In the genomic region with DNA sequence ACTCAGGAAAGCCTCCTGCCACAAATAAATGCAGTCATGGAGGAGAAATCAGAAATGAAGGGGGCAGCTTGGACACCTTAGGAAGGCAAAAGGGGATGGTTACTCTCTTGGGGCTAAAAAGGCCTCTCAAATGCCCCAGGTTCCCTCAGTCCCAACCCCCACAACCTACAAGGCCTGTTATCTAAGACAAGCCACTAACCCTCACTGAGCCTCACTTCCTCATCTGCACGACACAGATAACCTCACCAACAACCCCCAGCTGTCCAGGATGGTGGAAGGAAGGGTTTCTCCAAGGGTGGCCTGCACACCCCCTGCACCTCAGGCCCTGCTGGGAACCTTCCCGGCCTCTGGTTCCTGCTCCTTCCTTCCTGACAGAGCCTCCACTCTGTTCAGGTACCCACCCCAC, we compare ENCODE assay signal across 1 cellular context.
TF ChIP-seq lines count a peak whose summit lies in the region.

No MANE protein-coding gene starts in this region.

TF ChIP-seq in K562, 482 proteins besides CTCF, POLR2A, EP300 and RAD21 (continued from another document and continues in another):
- peak; percentile 75 for TF ChIP-seq ZEB2 (IDR thresholded peaks at IDR 0.05)
- TF ChIP-seq, protein P1, sequence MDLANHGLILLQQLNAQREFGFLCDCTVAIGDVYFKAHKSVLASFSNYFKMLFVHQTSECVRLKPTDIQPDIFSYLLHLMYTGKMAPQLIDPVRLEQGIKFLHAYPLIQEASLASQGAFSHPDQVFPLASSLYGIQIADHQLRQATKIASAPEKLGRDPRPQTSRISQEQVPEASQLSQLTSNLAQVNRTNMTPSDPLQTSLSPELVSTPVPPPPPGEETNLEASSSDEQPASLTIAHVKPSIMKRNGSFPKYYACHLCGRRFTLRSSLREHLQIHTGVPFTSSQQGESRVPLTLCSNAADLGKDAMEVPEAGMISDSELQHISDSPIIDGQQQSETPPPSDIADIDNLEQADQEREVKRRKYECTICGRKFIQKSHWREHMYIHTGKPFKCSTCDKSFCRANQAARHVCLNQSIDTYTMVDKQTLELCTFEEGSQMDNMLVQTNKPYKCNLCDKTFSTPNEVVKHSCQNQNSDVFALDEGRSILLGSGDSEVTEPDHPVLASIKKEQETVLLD (IDR thresholded peaks at IDR 0.05), result peak; percentile 67; the same call in 1 of the 2 replicates
- peak; percentile 99 for TF ChIP-seq SMARCE1 (IDR thresholded peaks at IDR 0.05)
- TF ChIP-seq NR1H2 (CRISPR knock-in tag; IDR thresholded peaks at IDR 0.05), result no peak
- peak; percentile 100 for TF ChIP-seq ARID1B (IDR thresholded peaks at IDR 0.05)
- peak; percentile 99 for TF ChIP-seq NCOR1 (IDR thresholded peaks at IDR 0.05)
- no peak for TF ChIP-seq CHD4 (IDR thresholded peaks at IDR 0.05; ENCODE audit: insufficient read depth, insufficient replicate concordance, low read depth, low read length, poor library complexity, severe bottlenecking)
- peak; percentile 82; the same call in 1 of the 2 replicates for TF ChIP-seq TCF7 (IDR thresholded peaks at IDR 0.05; ENCODE audit: borderline replicate concordance)
- TF ChIP-seq, protein P2, sequence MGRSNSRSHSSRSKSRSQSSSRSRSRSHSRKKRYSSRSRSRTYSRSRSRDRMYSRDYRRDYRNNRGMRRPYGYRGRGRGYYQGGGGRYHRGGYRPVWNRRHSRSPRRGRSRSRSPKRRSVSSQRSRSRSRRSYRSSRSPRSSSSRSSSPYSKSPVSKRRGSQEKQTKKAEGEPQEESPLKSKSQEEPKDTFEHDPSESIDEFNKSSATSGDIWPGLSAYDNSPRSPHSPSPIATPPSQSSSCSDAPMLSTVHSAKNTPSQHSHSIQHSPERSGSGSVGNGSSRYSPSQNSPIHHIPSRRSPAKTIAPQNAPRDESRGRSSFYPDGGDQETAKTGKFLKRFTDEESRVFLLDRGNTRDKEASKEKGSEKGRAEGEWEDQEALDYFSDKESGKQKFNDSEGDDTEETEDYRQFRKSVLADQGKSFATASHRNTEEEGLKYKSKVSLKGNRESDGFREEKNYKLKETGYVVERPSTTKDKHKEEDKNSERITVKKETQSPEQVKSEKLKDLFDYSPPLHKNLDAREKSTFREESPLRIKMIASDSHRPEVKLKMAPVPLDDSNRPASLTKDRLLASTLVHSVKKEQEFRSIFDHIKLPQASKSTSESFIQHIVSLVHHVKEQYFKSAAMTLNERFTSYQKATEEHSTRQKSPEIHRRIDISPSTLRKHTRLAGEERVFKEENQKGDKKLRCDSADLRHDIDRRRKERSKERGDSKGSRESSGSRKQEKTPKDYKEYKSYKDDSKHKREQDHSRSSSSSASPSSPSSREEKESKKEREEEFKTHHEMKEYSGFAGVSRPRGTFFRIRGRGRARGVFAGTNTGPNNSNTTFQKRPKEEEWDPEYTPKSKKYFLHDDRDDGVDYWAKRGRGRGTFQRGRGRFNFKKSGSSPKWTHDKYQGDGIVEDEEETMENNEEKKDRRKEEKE (IDR thresholded peaks at IDR 0.05; ENCODE audit: borderline replicate concordance in 1 of 2, control insufficient read depth in 1 of 2, low read depth in 2 of 2, low read length in 1 of 2), result 0 out of 4 replicates have a peak, but pooled peaks of 1 of the 2 experiments have one; percentile 71
- peak; percentile 89 for TF ChIP-seq CREM (IDR thresholded peaks at IDR 0.05; ENCODE audit: low read depth)
- TF ChIP-seq, protein P3, sequence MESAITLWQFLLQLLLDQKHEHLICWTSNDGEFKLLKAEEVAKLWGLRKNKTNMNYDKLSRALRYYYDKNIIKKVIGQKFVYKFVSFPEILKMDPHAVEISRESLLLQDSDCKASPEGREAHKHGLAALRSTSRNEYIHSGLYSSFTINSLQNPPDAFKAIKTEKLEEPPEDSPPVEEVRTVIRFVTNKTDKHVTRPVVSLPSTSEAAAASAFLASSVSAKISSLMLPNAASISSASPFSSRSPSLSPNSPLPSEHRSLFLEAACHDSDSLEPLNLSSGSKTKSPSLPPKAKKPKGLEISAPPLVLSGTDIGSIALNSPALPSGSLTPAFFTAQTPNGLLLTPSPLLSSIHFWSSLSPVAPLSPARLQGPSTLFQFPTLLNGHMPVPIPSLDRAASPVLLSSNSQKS (CRISPR knock-in tag; IDR thresholded peaks at IDR 0.05), result no peak
- TF ChIP-seq TAL1 (IDR thresholded peaks at IDR 0.05), result peak; percentile 99
- no peak for TF ChIP-seq SIRT6 (IDR thresholded peaks at IDR 0.05; ENCODE audit: low read depth, low read length)
- peak; percentile 99 for TF ChIP-seq TCF3 (CRISPR knock-in tag; IDR thresholded peaks at IDR 0.05)
- peak in 1 of 2 experiments; percentile 45; a peak in 2 of 4 replicates for TF ChIP-seq FOXK2 (conservative IDR thresholded peaks at IDR 0.05 in 1 of 2, IDR thresholded peaks at IDR 0.05 in 1 of 2; ENCODE audit: low read depth in 2 of 2)
- TF ChIP-seq SUPT5H (IDR thresholded peaks at IDR 0.05), result no peak
- no peak for TF ChIP-seq ZNF133 (CRISPR knock-in tag; IDR thresholded peaks at IDR 0.05)
- TF ChIP-seq STAG1 (CRISPR knock-in tag; IDR thresholded peaks at IDR 0.05; ENCODE audit: borderline replicate concordance), result no peak
- no peak for TF ChIP-seq HMG20B (CRISPR knock-in tag; IDR thresholded peaks at IDR 0.05)
- peak; percentile 84 for TF ChIP-seq BCOR (IDR thresholded peaks at IDR 0.05)
- TF ChIP-seq ZNF3 (CRISPR knock-in tag; IDR thresholded peaks at IDR 0.05), result no peak
- TF ChIP-seq CHD2 (IDR thresholded peaks at IDR 0.05; ENCODE audit: low read depth, low read length), result peak; percentile 62
- peak; percentile 96 for TF ChIP-seq CCNT2 (IDR thresholded peaks at IDR 0.05; ENCODE audit: borderline replicate concordance, extremely low read depth, insufficient read length, low read depth, low read length)
- no peak for TF ChIP-seq ZNF431 (CRISPR knock-in tag; IDR thresholded peaks at IDR 0.05)
- TF ChIP-seq MYC (IDR thresholded peaks at IDR 0.05; ENCODE audit: low read depth, low read length), result peak; percentile 56; the same call in 1 of the 2 replicates
- TF ChIP-seq MYC (CRISPR knock-in tag; IDR thresholded peaks at IDR 0.05; ENCODE audit: borderline replicate concordance, low read depth), result no peak
- no peak for TF ChIP-seq CBX2 (IDR thresholded peaks at IDR 0.05; ENCODE audit: insufficient read depth, low read length, poor library complexity, severe bottlenecking)
- TF ChIP-seq, protein P4, sequence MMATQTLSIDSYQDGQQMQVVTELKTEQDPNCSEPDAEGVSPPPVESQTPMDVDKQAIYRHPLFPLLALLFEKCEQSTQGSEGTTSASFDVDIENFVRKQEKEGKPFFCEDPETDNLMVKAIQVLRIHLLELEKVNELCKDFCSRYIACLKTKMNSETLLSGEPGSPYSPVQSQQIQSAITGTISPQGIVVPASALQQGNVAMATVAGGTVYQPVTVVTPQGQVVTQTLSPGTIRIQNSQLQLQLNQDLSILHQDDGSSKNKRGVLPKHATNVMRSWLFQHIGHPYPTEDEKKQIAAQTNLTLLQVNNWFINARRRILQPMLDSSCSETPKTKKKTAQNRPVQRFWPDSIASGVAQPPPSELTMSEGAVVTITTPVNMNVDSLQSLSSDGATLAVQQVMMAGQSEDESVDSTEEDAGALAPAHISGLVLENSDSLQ (IDR thresholded peaks at IDR 0.05), result peak; percentile 41; the same call in 1 of the 2 replicates
- TF ChIP-seq, protein P5, sequence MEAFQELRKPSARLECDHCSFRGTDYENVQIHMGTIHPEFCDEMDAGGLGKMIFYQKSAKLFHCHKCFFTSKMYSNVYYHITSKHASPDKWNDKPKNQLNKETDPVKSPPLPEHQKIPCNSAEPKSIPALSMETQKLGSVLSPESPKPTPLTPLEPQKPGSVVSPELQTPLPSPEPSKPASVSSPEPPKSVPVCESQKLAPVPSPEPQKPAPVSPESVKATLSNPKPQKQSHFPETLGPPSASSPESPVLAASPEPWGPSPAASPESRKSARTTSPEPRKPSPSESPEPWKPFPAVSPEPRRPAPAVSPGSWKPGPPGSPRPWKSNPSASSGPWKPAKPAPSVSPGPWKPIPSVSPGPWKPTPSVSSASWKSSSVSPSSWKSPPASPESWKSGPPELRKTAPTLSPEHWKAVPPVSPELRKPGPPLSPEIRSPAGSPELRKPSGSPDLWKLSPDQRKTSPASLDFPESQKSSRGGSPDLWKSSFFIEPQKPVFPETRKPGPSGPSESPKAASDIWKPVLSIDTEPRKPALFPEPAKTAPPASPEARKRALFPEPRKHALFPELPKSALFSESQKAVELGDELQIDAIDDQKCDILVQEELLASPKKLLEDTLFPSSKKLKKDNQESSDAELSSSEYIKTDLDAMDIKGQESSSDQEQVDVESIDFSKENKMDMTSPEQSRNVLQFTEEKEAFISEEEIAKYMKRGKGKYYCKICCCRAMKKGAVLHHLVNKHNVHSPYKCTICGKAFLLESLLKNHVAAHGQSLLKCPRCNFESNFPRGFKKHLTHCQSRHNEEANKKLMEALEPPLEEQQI (IDR thresholded peaks at IDR 0.05), result peak; percentile 71
- TF ChIP-seq MBD2 (IDR thresholded peaks at IDR 0.05; ENCODE audit: borderline replicate concordance, low read depth), result peak; percentile 86
- no peak for TF ChIP-seq RFX7 (CRISPR knock-in tag; IDR thresholded peaks at IDR 0.05)
- TF ChIP-seq ZNF696 (CRISPR knock-in tag; conservative IDR thresholded peaks at IDR 0.05), result no peak
- peak; percentile 60; the same call in 1 of the 2 replicates for TF ChIP-seq E2F3 (CRISPR knock-in tag; IDR thresholded peaks at IDR 0.05)
- peak; percentile 86 to 92 for TF ChIP-seq KDM1A (IDR thresholded peaks at IDR 0.05)
- TF ChIP-seq POLR2B (IDR thresholded peaks at IDR 0.05; ENCODE audit: low read depth, partially characterized antibody), result no peak
- TF ChIP-seq ZNF41 (CRISPR knock-in tag; conservative IDR thresholded peaks at IDR 0.05), result no peak
- 0 out of 2 replicates have a peak, but pooled peaks have one; percentile 59 for TF ChIP-seq BACH1 (tag; IDR thresholded peaks at IDR 0.05)
- TF ChIP-seq PML (IDR thresholded peaks at IDR 0.05; ENCODE audit: low read length), result peak; percentile 97
- TF ChIP-seq, protein P6, sequence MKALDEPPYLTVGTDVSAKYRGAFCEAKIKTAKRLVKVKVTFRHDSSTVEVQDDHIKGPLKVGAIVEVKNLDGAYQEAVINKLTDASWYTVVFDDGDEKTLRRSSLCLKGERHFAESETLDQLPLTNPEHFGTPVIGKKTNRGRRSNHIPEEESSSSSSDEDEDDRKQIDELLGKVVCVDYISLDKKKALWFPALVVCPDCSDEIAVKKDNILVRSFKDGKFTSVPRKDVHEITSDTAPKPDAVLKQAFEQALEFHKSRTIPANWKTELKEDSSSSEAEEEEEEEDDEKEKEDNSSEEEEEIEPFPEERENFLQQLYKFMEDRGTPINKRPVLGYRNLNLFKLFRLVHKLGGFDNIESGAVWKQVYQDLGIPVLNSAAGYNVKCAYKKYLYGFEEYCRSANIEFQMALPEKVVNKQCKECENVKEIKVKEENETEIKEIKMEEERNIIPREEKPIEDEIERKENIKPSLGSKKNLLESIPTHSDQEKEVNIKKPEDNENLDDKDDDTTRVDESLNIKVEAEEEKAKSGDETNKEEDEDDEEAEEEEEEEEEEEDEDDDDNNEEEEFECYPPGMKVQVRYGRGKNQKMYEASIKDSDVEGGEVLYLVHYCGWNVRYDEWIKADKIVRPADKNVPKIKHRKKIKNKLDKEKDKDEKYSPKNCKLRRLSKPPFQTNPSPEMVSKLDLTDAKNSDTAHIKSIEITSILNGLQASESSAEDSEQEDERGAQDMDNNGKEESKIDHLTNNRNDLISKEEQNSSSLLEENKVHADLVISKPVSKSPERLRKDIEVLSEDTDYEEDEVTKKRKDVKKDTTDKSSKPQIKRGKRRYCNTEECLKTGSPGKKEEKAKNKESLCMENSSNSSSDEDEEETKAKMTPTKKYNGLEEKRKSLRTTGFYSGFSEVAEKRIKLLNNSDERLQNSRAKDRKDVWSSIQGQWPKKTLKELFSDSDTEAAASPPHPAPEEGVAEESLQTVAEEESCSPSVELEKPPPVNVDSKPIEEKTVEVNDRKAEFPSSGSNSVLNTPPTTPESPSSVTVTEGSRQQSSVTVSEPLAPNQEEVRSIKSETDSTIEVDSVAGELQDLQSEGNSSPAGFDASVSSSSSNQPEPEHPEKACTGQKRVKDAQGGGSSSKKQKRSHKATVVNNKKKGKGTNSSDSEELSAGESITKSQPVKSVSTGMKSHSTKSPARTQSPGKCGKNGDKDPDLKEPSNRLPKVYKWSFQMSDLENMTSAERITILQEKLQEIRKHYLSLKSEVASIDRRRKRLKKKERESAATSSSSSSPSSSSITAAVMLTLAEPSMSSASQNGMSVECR (CRISPR knock-in tag; IDR thresholded peaks at IDR 0.05), result no peak
- TF ChIP-seq CSDE1 (IDR thresholded peaks at IDR 0.05), result 0 out of 4 replicates have a peak, but pooled peaks of 1 of the 2 experiments have one; percentile 16
- TF ChIP-seq, protein P7, sequence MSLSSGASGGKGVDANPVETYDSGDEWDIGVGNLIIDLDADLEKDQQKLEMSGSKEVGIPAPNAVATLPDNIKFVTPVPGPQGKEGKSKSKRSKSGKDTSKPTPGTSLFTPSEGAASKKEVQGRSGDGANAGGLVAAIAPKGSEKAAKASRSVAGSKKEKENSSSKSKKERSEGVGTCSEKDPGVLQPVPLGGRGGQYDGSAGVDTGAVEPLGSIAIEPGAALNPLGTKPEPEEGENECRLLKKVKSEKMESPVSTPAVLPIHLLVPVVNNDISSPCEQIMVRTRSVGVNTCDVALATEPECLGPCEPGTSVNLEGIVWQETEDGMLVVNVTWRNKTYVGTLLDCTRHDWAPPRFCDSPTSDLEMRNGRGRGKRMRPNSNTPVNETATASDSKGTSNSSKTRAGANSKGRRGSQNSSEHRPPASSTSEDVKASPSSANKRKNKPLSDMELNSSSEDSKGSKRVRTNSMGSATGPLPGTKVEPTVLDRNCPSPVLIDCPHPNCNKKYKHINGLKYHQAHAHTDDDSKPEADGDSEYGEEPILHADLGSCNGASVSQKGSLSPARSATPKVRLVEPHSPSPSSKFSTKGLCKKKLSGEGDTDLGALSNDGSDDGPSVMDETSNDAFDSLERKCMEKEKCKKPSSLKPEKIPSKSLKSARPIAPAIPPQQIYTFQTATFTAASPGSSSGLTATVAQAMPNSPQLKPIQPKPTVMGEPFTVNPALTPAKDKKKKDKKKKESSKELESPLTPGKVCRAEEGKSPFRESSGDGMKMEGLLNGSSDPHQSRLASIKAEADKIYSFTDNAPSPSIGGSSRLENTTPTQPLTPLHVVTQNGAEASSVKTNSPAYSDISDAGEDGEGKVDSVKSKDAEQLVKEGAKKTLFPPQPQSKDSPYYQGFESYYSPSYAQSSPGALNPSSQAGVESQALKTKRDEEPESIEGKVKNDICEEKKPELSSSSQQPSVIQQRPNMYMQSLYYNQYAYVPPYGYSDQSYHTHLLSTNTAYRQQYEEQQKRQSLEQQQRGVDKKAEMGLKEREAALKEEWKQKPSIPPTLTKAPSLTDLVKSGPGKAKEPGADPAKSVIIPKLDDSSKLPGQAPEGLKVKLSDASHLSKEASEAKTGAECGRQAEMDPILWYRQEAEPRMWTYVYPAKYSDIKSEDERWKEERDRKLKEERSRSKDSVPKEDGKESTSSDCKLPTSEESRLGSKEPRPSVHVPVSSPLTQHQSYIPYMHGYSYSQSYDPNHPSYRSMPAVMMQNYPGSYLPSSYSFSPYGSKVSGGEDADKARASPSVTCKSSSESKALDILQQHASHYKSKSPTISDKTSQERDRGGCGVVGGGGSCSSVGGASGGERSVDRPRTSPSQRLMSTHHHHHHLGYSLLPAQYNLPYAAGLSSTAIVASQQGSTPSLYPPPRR (CRISPR knock-in tag; IDR thresholded peaks at IDR 0.05; ENCODE audit: borderline replicate concordance), result peak; percentile 50; the same call in 1 of the 2 replicates
- peak; percentile 97 for TF ChIP-seq TRIM24 (IDR thresholded peaks at IDR 0.05)
- TF ChIP-seq TEAD4 (IDR thresholded peaks at IDR 0.05; ENCODE audit: low read length), result peak; percentile 98
- TF ChIP-seq TEAD4 (CRISPR knock-in tag; IDR thresholded peaks at IDR 0.05; ENCODE audit: borderline replicate concordance), result no peak
- TF ChIP-seq RUNX1 (IDR thresholded peaks at IDR 0.05; ENCODE audit: low read depth), result peak; percentile 94
